ENCODE assay signal across 9 cellular contexts in the genomic region with DNA sequence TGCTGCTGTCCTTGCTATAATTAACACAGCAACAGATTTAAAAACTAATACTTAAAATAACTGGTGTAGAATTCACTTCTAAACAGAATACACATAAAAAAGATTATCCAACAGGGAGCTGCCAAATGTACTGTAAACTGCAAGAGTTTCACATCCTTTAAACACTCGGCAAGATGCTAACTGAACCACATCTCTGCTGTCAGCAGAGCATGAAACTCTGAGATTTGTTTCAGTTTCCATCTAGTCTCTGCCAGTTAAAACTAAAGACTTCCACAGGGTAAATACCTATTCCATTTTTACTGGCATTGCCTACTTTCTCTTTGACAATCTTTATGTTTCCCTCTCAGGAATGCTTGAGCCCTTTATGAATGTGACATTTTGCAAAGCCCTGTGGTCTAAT.
DNase-seq lines count a peak whose midpoint lies in the region; ATAC-seq and TF ChIP-seq lines count a peak whose summit lies in the region.
"Had no signal": no experiment of that assay in that cellular context is flagged by ENCODE, and none has a peak within 500 bp of the region (broad histone marks: within the 10 kb centered on the region; RNA-seq: fewer than 3 reads in every experiment).

No MANE protein-coding gene starts in this region.

- H3K27ac ChIP-seq in GM23248 (no peak overlapping the region), trophoblast cell (ENCODE audit: low read depth, low read length) (no peak overlapping the region), suprapubic skin (no peak overlapping the region)

- no peak overlapping the region for H3K18ac ChIP-seq in trophoblast cell (ENCODE audit: low read length)

- peaks cover 18% of the 10 kb centered on the region; the same call in 1 of the 2 replicates for H3F3A ChIP-seq in GM23248 (ENCODE audit: insufficient read depth)

- H3K9me3 ChIP-seq in GM23248 (ENCODE audit: low read depth) = no peaks in the 10 kb centered on the region
- H3K9me3 ChIP-seq in trophoblast cell (ENCODE audit: insufficient read depth, low read depth, low read length) = no peaks in the 10 kb centered on the region
- no peaks in the 10 kb centered on the region for H3K9me3 ChIP-seq in suprapubic skin

- H4K20me1 ChIP-seq in GM23248 (ENCODE audit: insufficient read depth) = no peaks in the 10 kb centered on the region

- H3K36me3 Mint-ChIP-seq in T-helper 2 cell treated with Interferon-gamma antibody and Interleukin-4, amounts not matched to agents 5 μg/mL and 100 μg/mL, for 36 hours (ENCODE audit: low read depth) = no peaks in the 10 kb centered on the region

- no peak for TF ChIP-seq EP300 in suprapubic skin (IDR thresholded peaks at IDR 0.05)

- H3K79me2 ChIP-seq in GM23248 (ENCODE audit: insufficient read depth) = no peaks in the 10 kb centered on the region
- no peaks in the 10 kb centered on the region for H3K79me2 ChIP-seq in trophoblast cell (ENCODE audit: control insufficient read depth, insufficient read depth, low read length, poor library complexity)

- H2AFZ ChIP-seq in GM23248 (peak overlapping the region; percentile 27; the same call in 1 of the 2 replicates), trophoblast cell (ENCODE audit: insufficient read depth, low read length, poor library complexity) (no peak overlapping the region)

- no peak overlapping the region for H3K23ac ChIP-seq in trophoblast cell (ENCODE audit: low read length)

- ATAC-seq in GM18870 (IDR thresholded peaks at IDR 0.05; ENCODE audit: unreplicated experiment) (peak; percentile 99), HG03571 (IDR thresholded peaks at IDR 0.05; ENCODE audit: unreplicated experiment) (peak; percentile 98)
- ATAC-seq: activated T-helper 17 cell treated with anti-CD3 and anti-CD28 coated beads, Interleukin-2, amount 50 U/mL, for 72 hours had no signal

- H3K27me3 Mint-ChIP-seq in T-helper 2 cell treated with Interferon-gamma antibody and Interleukin-4, amounts not matched to agents 5 μg/mL and 100 μg/mL, for 36 hours (ENCODE audit: low read depth) = no peaks in the 10 kb centered on the region

- no peaks in the 10 kb centered on the region for H3K9me2 ChIP-seq in GM23248 (ENCODE audit: insufficient read depth)

- H3K27me3 ChIP-seq in GM23248 (replicated peaks; ENCODE audit: insufficient read depth) (no peaks in the 10 kb centered on the region), trophoblast cell (ENCODE audit: insufficient read depth, low read length) (no peaks in the 10 kb centered on the region), suprapubic skin (no peaks in the 10 kb centered on the region)

- H3K9ac ChIP-seq in GM23248 = no peak overlapping the region
- H3K9ac ChIP-seq in trophoblast cell (ENCODE audit: low read length) = no peak overlapping the region

- H3K4me3 ChIP-seq in GM23248 = no peak overlapping the region
- no peak overlapping the region for H3K4me3 ChIP-seq in trophoblast cell (ENCODE audit: low read depth, low read length)
- no peak overlapping the region for H3K4me3 ChIP-seq in suprapubic skin

- no peak overlapping the region for H3K27ac Mint-ChIP-seq in T-helper 2 cell treated with Interferon-gamma antibody and Interleukin-4, amounts not matched to agents 5 μg/mL and 100 μg/mL, for 36 hours
- H3K27ac Mint-ChIP-seq: activated T-helper 17 cell treated with anti-CD3 and anti-CD28 coated beads, Interleukin-2, amount 50 U/mL, for 72 hours had no signal

- peaks cover 3% of the 10 kb centered on the region for H3K79me1 ChIP-seq in trophoblast cell (ENCODE audit: low read length)

- H2BK5ac ChIP-seq in trophoblast cell (ENCODE audit: low read depth, low read length, poor library complexity) = no peak overlapping the region

- H4K8ac ChIP-seq in trophoblast cell (ENCODE audit: low read depth, low read length) = no peak overlapping the region

- H3K4me1 ChIP-seq in GM23248 (ENCODE audit: insufficient read depth) = peaks cover 29% of the 10 kb centered on the region
- peaks cover 2 to 6% of the 10 kb centered on the region in 2 experiments for H3K4me1 ChIP-seq in trophoblast cell (ENCODE audit: control insufficient read depth in 1 of 2, insufficient read depth in 2 of 2, low read length in 2 of 2)
- H3K4me1 ChIP-seq in suprapubic skin = no peaks in the 10 kb centered on the region

- H3K36me3 ChIP-seq in GM23248 (ENCODE audit: low read depth) (no peaks in the 10 kb centered on the region), trophoblast cell (ENCODE audit: control insufficient read depth in 1 of 2, insufficient read depth in 2 of 2, low read length in 2 of 2) (no peaks in the 10 kb centered on the region), suprapubic skin (no peaks in the 10 kb centered on the region)

- no peak overlapping the region for H4K91ac ChIP-seq in trophoblast cell (ENCODE audit: low read depth, low read length)

- in situ Hi-C loops in GM23248 (cut with MboI) = no loop called here

- H3K4me3 Mint-ChIP-seq in T-helper 2 cell treated with Interferon-gamma antibody and Interleukin-4, amounts not matched to agents 5 μg/mL and 100 μg/mL, for 36 hours = no peak overlapping the region
- H3K4me3 Mint-ChIP-seq: activated T-helper 17 cell treated with anti-CD3 and anti-CD28 coated beads, Interleukin-2, amount 50 U/mL, for 72 hours had no signal

- 56 to 65% methylated on average over 1 of the region's 1 CpG for WGBS in GM23248 (ENCODE audit: low coverage in 1 of 2, low lambda C conversion rate in 2 of 2, missing lambda C conversion rate in 2 of 2), 2 experiments
- no CpG with 5 or more reads among the region's 1 CpG for WGBS in trophoblast cell (ENCODE audit: extremely low coverage, insufficient coverage, insufficient read length)
- 23% methylated on average over 1 of the region's 1 CpG for WGBS in suprapubic skin

- H2BK120ac ChIP-seq in trophoblast cell (ENCODE audit: insufficient read depth, low read length, poor library complexity) = no peak overlapping the region

- H4K12ac ChIP-seq in trophoblast cell (ENCODE audit: low read depth, low read length) = no peak overlapping the region

- no peaks in the 10 kb centered on the region for H3K4me1 Mint-ChIP-seq in T-helper 2 cell treated with Interferon-gamma antibody and Interleukin-4, amounts not matched to agents 5 μg/mL and 100 μg/mL, for 36 hours (ENCODE audit: low read depth)
- H3K4me1 Mint-ChIP-seq: activated T-helper 17 cell treated with anti-CD3 and anti-CD28 coated beads, Interleukin-2, amount 50 U/mL, for 72 hours had no signal

- no peak overlapping the region for H3K4me2 ChIP-seq in GM23248 (ENCODE audit: unreplicated experiment)
- H3K4me2 ChIP-seq in trophoblast cell (ENCODE audit: low read length) = no peak overlapping the region

- no peaks in the 10 kb centered on the region for H3K9me3 Mint-ChIP-seq in T-helper 2 cell treated with Interferon-gamma antibody and Interleukin-4, amounts not matched to agents 5 μg/mL and 100 μg/mL, for 36 hours
- H3K9me3 Mint-ChIP-seq: activated T-helper 17 cell treated with anti-CD3 and anti-CD28 coated beads, Interleukin-2, amount 50 U/mL, for 72 hours had no signal

- no peak overlapping the region for H3K4ac ChIP-seq in trophoblast cell (ENCODE audit: low read depth, low read length)

- peak; percentile 3 for DNase-seq in GM23248
- DNase-seq in kidney glomerular epithelial cell (lab: John Stamatoyannopoulos, UW) = peak; percentile 20
- DNase-seq in NCI-H128 (lab: John Stamatoyannopoulos, UW; ENCODE audit: unreplicated experiment) = no peak
- DNase-seq in trophoblast cell = no peak
- no peak for DNase-seq in T-helper 2 cell treated with Interferon-gamma antibody and Interleukin-4, amounts not matched to agents 5 μg/mL and 100 μg/mL, for 36 hours (ENCODE audit: low spot score)
- DNase-seq in suprapubic skin (ENCODE audit: low spot score in 2 of 2) = no peak

- no peak overlapping the region for H2BK12ac ChIP-seq in trophoblast cell (ENCODE audit: low read length)

- TF ChIP-seq POLR2A in suprapubic skin (IDR thresholded peaks at IDR 0.05) = no peak

- H2AK5ac ChIP-seq in trophoblast cell (ENCODE audit: low read length) = no peak overlapping the region

- TF ChIP-seq CTCF in suprapubic skin (IDR thresholded peaks at IDR 0.05) = no peak

- no peak overlapping the region for H3K14ac ChIP-seq in trophoblast cell (ENCODE audit: low read length)

Comparison
In these comparisons a context has a peak if more than half of its experiments do, and no peak if none do; other contexts are left out.
1. DNase-seq: peak in GM23248 (single experiment) and kidney glomerular epithelial cell (single experiment); none in NCI-H128 (single experiment), trophoblast cell (0 of 2), T-helper 2 cell treated with Interferon-gamma antibody and Interleukin-4, amounts not matched to agents 5 μg/mL and 100 μg/mL, for 36 hours (single experiment) and suprapubic skin (0 of 2).